In the genomic region with DNA sequence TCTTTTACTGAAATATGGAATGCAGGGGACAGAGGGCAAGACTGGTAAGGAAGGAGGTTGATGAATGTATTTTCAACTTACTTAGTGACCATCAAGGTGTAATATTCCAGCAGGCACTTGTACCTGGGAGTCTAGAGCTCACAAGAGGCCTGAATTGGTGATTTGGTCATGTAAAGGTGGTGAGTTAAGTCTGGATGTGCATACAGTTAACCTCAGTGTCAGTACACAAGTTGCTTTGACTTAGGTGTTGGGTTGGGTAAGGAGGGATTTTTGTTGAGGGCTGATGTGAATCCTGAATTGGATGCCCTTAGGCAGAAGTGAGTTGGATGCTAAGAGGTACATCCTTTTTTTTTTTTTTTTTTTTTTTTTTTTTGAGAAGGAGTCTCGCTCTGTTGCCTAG, we compare ENCODE assay signal across 1 cellular context.
TF ChIP-seq lines count a peak whose summit lies in the region.

No MANE protein-coding gene starts in this region.

TF ChIP-seq in HEK293, 187 proteins besides CTCF, POLR2A, EP300 and RAD21:
- TF ChIP-seq ZNF521 (tag by site-specific recombination; IDR thresholded peaks at IDR 0.05) (no peak), GFI1B (tag by site-specific recombination; IDR thresholded peaks at IDR 0.05) (no peak), ZNF214 (tag by site-specific recombination; IDR thresholded peaks at IDR 0.05; ENCODE audit: borderline replicate concordance) (no peak), ZNF354C (tag by site-specific recombination; IDR thresholded peaks at IDR 0.05; ENCODE audit: borderline replicate concordance, low read depth) (no peak), SALL2 (tag by site-specific recombination; IDR thresholded peaks at IDR 0.05; ENCODE audit: borderline replicate concordance) (no peak), ZNF600 (tag by site-specific recombination; IDR thresholded peaks at IDR 0.05) (0 out of 2 replicates have a peak, but pooled peaks have one; percentile 34)
- TF ChIP-seq, protein P1, sequence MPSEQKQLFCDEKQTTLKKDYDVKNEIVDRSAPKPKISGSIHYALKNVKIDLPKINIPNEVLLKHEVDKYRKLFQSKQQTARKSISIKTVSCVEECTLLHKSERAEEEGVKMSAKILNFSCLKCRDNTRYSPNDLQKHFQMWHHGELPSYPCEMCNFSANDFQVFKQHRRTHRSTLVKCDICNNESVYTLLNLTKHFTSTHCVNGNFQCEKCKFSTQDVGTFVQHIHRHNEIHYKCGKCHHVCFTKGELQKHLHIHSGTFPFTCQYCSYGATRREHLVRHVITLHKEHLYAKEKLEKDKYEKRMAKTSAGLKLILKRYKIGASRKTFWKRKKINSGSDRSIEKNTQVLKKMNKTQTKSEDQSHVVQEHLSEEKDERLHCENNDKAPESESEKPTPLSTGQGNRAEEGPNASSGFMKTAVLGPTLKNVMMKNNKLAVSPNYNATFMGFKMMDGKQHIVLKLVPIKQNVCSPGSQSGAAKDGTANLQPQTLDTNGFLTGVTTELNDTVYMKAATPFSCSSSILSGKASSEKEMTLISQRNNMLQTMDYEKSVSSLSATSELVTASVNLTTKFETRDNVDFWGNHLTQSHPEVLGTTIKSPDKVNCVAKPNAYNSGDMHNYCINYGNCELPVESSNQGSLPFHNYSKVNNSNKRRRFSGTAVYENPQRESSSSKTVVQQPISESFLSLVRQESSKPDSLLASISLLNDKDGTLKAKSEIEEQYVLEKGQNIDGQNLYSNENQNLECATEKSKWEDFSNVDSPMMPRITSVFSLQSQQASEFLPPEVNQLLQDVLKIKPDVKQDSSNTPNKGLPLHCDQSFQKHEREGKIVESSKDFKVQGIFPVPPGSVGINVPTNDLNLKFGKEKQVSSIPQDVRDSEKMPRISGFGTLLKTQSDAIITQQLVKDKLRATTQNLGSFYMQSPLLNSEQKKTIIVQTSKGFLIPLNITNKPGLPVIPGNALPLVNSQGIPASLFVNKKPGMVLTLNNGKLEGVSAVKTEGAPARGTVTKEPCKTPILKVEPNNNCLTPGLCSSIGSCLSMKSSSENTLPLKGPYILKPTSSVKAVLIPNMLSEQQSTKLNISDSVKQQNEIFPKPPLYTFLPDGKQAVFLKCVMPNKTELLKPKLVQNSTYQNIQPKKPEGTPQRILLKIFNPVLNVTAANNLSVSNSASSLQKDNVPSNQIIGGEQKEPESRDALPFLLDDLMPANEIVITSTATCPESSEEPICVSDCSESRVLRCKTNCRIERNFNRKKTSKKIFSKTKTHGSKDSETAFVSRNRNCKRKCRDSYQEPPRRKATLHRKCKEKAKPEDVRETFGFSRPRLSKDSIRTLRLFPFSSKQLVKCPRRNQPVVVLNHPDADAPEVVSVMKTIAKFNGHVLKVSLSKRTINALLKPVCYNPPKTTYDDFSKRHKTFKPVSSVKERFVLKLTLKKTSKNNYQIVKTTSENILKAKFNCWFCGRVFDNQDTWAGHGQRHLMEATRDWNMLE (tag by site-specific recombination; conservative IDR thresholded peaks at IDR 0.05; ENCODE audit: low read depth), result no peak
- TF ChIP-seq, protein P2, sequence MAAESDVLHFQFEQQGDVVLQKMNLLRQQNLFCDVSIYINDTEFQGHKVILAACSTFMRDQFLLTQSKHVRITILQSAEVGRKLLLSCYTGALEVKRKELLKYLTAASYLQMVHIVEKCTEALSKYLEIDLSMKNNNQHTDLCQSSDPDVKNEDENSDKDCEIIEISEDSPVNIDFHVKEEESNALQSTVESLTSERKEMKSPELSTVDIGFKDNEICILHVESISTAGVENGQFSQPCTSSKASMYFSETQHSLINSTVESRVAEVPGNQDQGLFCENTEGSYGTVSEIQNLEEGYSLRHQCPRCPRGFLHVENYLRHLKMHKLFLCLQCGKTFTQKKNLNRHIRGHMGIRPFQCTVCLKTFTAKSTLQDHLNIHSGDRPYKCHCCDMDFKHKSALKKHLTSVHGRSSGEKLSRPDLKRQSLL (tag by site-specific recombination; IDR thresholded peaks at IDR 0.05), result no peak
- TF ChIP-seq, protein P3, sequence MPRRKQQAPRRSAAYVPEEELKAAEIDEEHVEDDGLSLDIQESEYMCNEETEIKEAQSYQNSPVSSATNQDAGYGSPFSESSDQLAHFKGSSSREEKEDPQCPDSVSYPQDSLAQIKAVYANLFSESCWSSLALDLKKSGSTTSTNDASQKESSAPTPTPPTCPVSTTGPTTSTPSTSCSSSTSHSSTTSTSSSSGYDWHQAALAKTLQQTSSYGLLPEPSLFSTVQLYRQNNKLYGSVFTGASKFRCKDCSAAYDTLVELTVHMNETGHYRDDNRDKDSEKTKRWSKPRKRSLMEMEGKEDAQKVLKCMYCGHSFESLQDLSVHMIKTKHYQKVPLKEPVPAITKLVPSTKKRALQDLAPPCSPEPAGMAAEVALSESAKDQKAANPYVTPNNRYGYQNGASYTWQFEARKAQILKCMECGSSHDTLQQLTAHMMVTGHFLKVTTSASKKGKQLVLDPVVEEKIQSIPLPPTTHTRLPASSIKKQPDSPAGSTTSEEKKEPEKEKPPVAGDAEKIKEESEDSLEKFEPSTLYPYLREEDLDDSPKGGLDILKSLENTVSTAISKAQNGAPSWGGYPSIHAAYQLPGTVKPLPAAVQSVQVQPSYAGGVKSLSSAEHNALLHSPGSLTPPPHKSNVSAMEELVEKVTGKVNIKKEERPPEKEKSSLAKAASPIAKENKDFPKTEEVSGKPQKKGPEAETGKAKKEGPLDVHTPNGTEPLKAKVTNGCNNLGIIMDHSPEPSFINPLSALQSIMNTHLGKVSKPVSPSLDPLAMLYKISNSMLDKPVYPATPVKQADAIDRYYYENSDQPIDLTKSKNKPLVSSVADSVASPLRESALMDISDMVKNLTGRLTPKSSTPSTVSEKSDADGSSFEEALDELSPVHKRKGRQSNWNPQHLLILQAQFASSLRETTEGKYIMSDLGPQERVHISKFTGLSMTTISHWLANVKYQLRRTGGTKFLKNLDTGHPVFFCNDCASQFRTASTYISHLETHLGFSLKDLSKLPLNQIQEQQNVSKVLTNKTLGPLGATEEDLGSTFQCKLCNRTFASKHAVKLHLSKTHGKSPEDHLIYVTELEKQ (tag by site-specific recombination; IDR thresholded peaks at IDR 0.05; ENCODE audit: borderline replicate concordance), result no peak
